Comparison of ENCODE assay signal across 8 cellular contexts in the genomic region with DNA sequence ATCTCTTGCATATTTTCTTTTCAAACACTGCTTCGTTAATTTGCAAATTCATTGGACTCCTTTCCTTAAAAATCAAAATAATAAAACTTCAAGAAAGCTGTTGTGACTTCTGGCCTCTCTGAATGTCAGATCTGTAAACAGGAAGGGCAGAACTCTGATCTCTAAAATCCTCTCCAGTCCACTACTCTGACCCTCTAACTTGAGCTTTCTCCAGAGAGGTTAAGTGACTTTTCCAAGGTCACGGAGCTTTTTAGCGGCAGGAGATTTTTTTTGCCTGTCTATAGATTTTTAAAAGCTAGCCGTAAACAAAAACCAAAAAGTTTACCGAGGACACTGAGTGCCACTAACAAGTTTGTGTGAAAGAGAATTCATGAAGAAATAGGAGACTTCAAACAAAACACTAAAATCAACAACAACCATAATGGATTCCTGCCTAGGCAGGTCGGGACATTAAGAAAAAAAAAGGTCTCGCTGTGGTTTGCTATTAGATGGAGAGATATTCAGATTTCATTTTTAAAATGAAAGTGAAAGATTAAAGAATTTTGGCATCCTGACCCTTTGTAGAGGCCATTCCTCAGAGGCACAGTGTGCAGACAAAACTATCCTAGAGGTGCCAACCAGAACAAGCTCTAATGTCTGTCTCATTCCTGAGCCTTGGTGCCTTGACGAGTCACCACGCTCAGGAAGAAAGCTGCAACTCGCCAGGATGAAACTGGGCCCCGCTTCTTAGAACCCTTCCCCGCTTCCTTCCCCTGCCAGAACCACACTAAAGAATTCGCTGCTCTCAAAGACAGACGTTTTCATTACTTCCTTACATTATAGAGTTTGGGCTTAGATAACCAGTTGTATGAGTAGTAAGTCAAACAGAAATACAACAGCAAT.
DNase-seq lines count a peak whose midpoint lies in the region; ATAC-seq and TF ChIP-seq lines count a peak whose summit lies in the region.

No MANE protein-coding gene starts in this region.

- H3K4me3 ChIP-seq in GM12865 (ENCODE audit: low read depth, low read length) (peak overlapping the region; percentile 46), muscle layer of duodenum (ENCODE audit: low read depth in 1 of 2, low read length in 2 of 2) (peak overlapping the region; percentile 50 to 81)

- H3K9me3 ChIP-seq in muscle layer of duodenum (ENCODE audit: control insufficient read depth in 1 of 2, low read length in 2 of 2), result no peaks in the 10 kb centered on the region

- no peaks in the 10 kb centered on the region for H3K27me3 ChIP-seq in muscle layer of duodenum (ENCODE audit: low read depth, low read length)

- peaks cover 0 to 22% of the 10 kb centered on the region in 2 donors for H3K36me3 ChIP-seq in muscle layer of duodenum (ENCODE audit: control insufficient read depth in 1 of 2, insufficient read depth in 2 of 2, low read length in 2 of 2)

- TF ChIP-seq CTCF in GM12865 (IDR thresholded peaks at IDR 0.05; ENCODE audit: insufficient read depth, low read depth, low read length, missing control alignments), result no peak

- peak overlapping the region; percentile 96 for H3K27ac ChIP-seq in muscle layer of duodenum (ENCODE audit: low read length)

- ATAC-seq in HG03521 (IDR thresholded peaks at IDR 0.05; ENCODE audit: unreplicated experiment) (no peak), GM19463 (IDR thresholded peaks at IDR 0.05; ENCODE audit: unreplicated experiment) (no peak)

- peaks cover 3 to 11% of the 10 kb centered on the region in 2 donors for H3K4me1 ChIP-seq in muscle layer of duodenum (ENCODE audit: control insufficient read depth in 1 of 2, insufficient read depth in 2 of 2, low read length in 2 of 2)

- DNase-seq in GM12865 (ENCODE audit: low read depth), result no peak
- peak; percentile 83 for DNase-seq in RKO (ENCODE audit: low spot score)
- peak; percentile 60 for DNase-seq in dermis blood vessel endothelial cell
- DNase-seq in mucosa of gallbladder (ENCODE audit: low spot score), result no peak
- no peak for DNase-seq in NCI-H1105 treated with DMSO at 0.1 percent for 48 hours (lab: John Stamatoyannopoulos, UW)

Comparison
In these comparisons a context has a peak if more than half of its experiments do, and no peak if none do; other contexts are left out.
1. DNase-seq: peak in RKO (single experiment) and dermis blood vessel endothelial cell (single experiment); none in GM12865 (single experiment), mucosa of gallbladder (single experiment) and NCI-H1105 treated with DMSO at 0.1 percent for 48 hours (single experiment).